Comparison of ENCODE assay signal across 1 cellular context in the genomic region with DNA sequence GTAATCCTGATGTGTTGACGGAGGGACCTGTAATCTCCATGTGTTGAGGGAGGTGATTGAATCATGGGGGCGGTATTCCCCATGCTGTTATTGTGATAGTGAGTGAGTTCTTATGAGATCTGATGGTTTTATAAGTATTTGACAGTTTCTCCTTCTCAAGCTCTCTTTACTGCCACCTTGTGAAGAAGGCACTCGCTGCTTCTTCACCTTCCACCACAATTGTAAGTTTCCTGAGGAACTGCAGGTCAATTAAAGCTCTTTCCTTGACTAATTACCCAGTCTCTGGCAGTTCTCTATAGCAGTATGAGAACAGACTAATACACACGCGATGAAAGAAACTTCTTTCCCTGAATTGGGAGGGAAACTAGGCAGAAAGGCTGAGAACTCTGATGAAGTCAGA.
TF ChIP-seq lines count a peak whose summit lies in the region.

No MANE protein-coding gene starts in this region.

TF ChIP-seq in IMR-90, 13 proteins besides CTCF, POLR2A, EP300 and RAD21 (continued from another document):
- TF ChIP-seq RCOR1 (IDR thresholded peaks at IDR 0.05; ENCODE audit: insufficient replicate concordance, low read length) = no peak
